8 cellular contexts compared by ENCODE assay signal in the genomic region with DNA sequence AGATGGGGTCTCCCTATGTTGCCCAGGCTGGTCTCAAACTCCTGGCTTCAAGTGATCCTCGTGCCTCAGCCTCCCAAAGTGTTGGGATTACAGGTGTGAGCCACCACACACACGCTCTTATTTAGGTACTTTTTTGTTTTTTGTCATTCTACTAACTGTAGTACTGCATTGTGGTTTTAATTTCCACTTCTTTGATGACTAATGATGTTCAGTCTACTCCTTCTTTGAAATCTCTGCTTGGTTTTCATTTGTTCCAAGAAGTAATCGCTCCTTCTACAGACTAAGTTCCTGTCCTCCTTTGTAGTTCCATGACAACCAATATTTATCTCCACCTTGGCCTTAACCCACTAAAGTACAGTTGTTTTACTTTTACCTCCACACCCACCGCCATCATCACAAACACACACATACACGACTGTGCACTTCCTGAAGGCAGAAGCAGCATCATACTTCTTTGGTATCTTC. TPM values are rescaled to one million over a fixed set of nuclear protein-coding genes. Genes with fewer than 3 reads are reported as not detected.
A peak's percentile ranks its signal among the peaks of the same experiment; 100 is the strongest.
DNase-seq lines count a peak whose midpoint lies in the region; ATAC-seq and TF ChIP-seq lines count a peak whose summit lies in the region.

No MANE protein-coding gene starts in this region.

- DNase-seq in activated T-cell treated with anti-CD3 and anti-CD28 coated beads, Interleukin-2, amount 50 U/mL, for 1 hour, result peak; percentile 39
- DNase-seq in activated T-cell treated with anti-CD3 and anti-CD28 coated beads for 4 hours (no peak), A172 (ENCODE audit: low spot score) (no peak), uterus (no peak), left lobe of liver (ENCODE audit: low spot score) (no peak)
- DNase-seq in activated T-cell treated with anti-CD3 and anti-CD28 coated beads, Interleukin-2, amount 50 U/mL, for 24 hours, result no peak

- peak overlapping the region; percentile 66 for H3K4me3 ChIP-seq in iPS-18a (ENCODE audit: low read length)
- peak overlapping the region; percentile 23 to 77 (median 70) for H3K4me3 ChIP-seq in subcutaneous abdominal adipose tissue (ENCODE audit: low read depth in 1 of 5, low read length in 5 of 5)
- H3K4me3 ChIP-seq in uterus, result no peak overlapping the region

- TF ChIP-seq CTCF in uterus (IDR thresholded peaks at IDR 0.05), result no peak

- H3K36me3 ChIP-seq in iPS-18a (ENCODE audit: control insufficient read depth, low read depth, low read length) (no peaks in the 10 kb centered on the region), subcutaneous abdominal adipose tissue (ENCODE audit: control insufficient read depth in 5 of 5, insufficient read depth in 5 of 5, low read length in 5 of 5) (no peaks in the 10 kb centered on the region), uterus (no peaks in the 10 kb centered on the region)

- no peak for ATAC-seq in left lobe of liver

- H3K4me3 Mint-ChIP-seq in activated T-cell treated with anti-CD3 and anti-CD28 coated beads, Interleukin-2, amount 50 U/mL, for 24 hours, result peak overlapping the region; percentile 47

- H3K9me3 ChIP-seq in iPS-18a (ENCODE audit: control insufficient read depth, low read depth, low read length) (no peaks in the 10 kb centered on the region), subcutaneous abdominal adipose tissue (ENCODE audit: control insufficient read depth in 5 of 5, low read length in 5 of 5) (no peaks in the 10 kb centered on the region), uterus (no peaks in the 10 kb centered on the region)

- intact Hi-C loops in uterus (cut with DNase I; ENCODE audit: low total_unique reads), result no loop called here

- H3K9ac ChIP-seq in iPS-18a (ENCODE audit: low read length), result no peak overlapping the region
- H3K9ac ChIP-seq in subcutaneous abdominal adipose tissue (ENCODE audit: low read length in 5 of 5), result peak overlapping the region in 1 of 5 donors; percentile 17

- peaks cover 27% of the 10 kb centered on the region for H3K27me3 ChIP-seq in iPS-18a (ENCODE audit: control insufficient read depth, insufficient read depth, low read length)
- H3K27me3 ChIP-seq in subcutaneous abdominal adipose tissue (ENCODE audit: control insufficient read depth in 5 of 5, insufficient read depth in 4 of 5, low read length in 5 of 5), result no peaks in the 10 kb centered on the region
- no peaks in the 10 kb centered on the region for H3K27me3 ChIP-seq in uterus

- no peak for TF ChIP-seq POLR2A in uterus (IDR thresholded peaks at IDR 0.05)

- H3K4me1 Mint-ChIP-seq in activated T-cell treated with anti-CD3 and anti-CD28 coated beads, Interleukin-2, amount 50 U/mL, for 24 hours (ENCODE audit: low read depth), result peaks cover 34% of the 10 kb centered on the region

- H3K27ac ChIP-seq in iPS-18a (ENCODE audit: low read length), result no peak overlapping the region
- H3K27ac ChIP-seq in subcutaneous abdominal adipose tissue (ENCODE audit: low read depth, low read length), result no peak overlapping the region
- no peak overlapping the region for H3K27ac ChIP-seq in uterus

- peaks cover 4% of the 10 kb centered on the region for H3K4me1 ChIP-seq in iPS-18a (ENCODE audit: control insufficient read depth, low read depth, low read length)
- H3K4me1 ChIP-seq in subcutaneous abdominal adipose tissue (ENCODE audit: control insufficient read depth in 5 of 5, insufficient read depth in 5 of 5, low read length in 5 of 5), result peaks cover 0 to 19% (median 18%) of the 10 kb centered on the region in 5 donors
- H3K4me1 ChIP-seq in uterus, result peaks cover 0 to 4% of the 10 kb centered on the region in 2 donors

- H3K36me3 Mint-ChIP-seq in activated T-cell treated with anti-CD3 and anti-CD28 coated beads, Interleukin-2, amount 50 U/mL, for 24 hours (ENCODE audit: low read depth), result peaks cover 4% of the 10 kb centered on the region

- peaks cover 10% of the 10 kb centered on the region for H3K9me3 Mint-ChIP-seq in activated T-cell treated with anti-CD3 and anti-CD28 coated beads, Interleukin-2, amount 50 U/mL, for 24 hours

- peaks cover 5% of the 10 kb centered on the region for H3K27me3 Mint-ChIP-seq in activated T-cell treated with anti-CD3 and anti-CD28 coated beads, Interleukin-2, amount 50 U/mL, for 24 hours

- H3K27ac Mint-ChIP-seq in activated T-cell treated with anti-CD3 and anti-CD28 coated beads, Interleukin-2, amount 50 U/mL, for 24 hours, result peak overlapping the region; percentile 95

RNA-seq across cellular contexts. Expression of gene DLEC1, which starts 0.5 kb away (rescaled TPM):
- not detected in 2 replicates for total RNA-seq in A172 (2014; rRNA removed; shearing (Covaris generic))
- total RNA-seq in uterus (1 to 10 TPM in 3 of 4 donors, not detected in 1; 1.5 to 2.8 (median 1.9) TPM), left lobe of liver (0.05 TPM)

RNA-seq across cellular contexts. Expression of gene PLCD1, which starts 9.0 kb away (rescaled TPM):
- total RNA-seq in A172 (2014; rRNA removed; shearing (Covaris generic)), result 5.4 and 5.7 TPM in 2 replicates
- 10 to 100 TPM in 3 of 4 donors, 1 to 10 TPM in 1; 9.7 to 41.5 (median 27.2) TPM for total RNA-seq in uterus
- total RNA-seq in left lobe of liver, result 11.3 TPM

RNA-seq across cellular contexts. Expression of gene VILL, which starts 47.9 kb away (rescaled TPM):
- total RNA-seq in A172 (2014; rRNA removed; shearing (Covaris generic)), result 0.07 and 1.7 TPM in 2 replicates
- total RNA-seq in uterus (10 to 100 TPM in 1 of 4 donors, 1 to 10 TPM in 3; 1.8 to 18.7 (median 6.3) TPM), left lobe of liver (0.48 TPM)

Comparison
In these comparisons a context has a peak if more than half of its experiments do, and no peak if none do; other contexts are left out.
1. H3K4me3 ChIP-seq: peak in iPS-18a (single experiment) and subcutaneous abdominal adipose tissue (5 of 5); none in uterus (0 of 2).